ENCODE assay signal across 1 cellular context in genomic region chr1:120844186-120844944, GRCh38.
TF ChIP-seq lines count a peak whose summit lies in the region.
"Not testable (repeated sequence)": the region's sequence is repeated elsewhere in the genome, so short reads cannot be mapped to it uniquely, and the experiment has no call there.

No MANE protein-coding gene starts in this region.

TF ChIP-seq in K562, 482 proteins besides CTCF, POLR2A, EP300 and RAD21 (continued from another document and continues in another):
- TF ChIP-seq UBTF (IDR thresholded peaks at IDR 0.05; ENCODE audit: borderline replicate concordance in 1 of 2, low read depth in 2 of 2, low read length in 2 of 2) = peak in 1 of 2 experiments; percentile 38; a peak in 1 of 4 replicates
- TF ChIP-seq ZBTB7A (IDR thresholded peaks at IDR 0.05; ENCODE audit: borderline replicate concordance, control insufficient read depth, low read depth, low read length) = 0 out of 2 replicates have a peak, but pooled peaks have one; percentile 41
- TF ChIP-seq SMAD4 (CRISPR knock-in tag; conservative IDR thresholded peaks at IDR 0.05) = 0 out of 2 replicates have a peak, but pooled peaks have one; percentile 20
- 0 out of 4 replicates have a peak, but pooled peaks of 1 of the 2 experiments have one; percentile 16 for TF ChIP-seq MNT (conservative IDR thresholded peaks at IDR 0.05)
- peak; percentile 47; the same call in 1 of the 2 replicates for TF ChIP-seq CHD2 (IDR thresholded peaks at IDR 0.05; ENCODE audit: low read depth, low read length)
- not testable (repeated sequence) for TF ChIP-seq FOXM1 (IDR thresholded peaks at IDR 0.05; ENCODE audit: low read depth)
- TF ChIP-seq FOXM1 (CRISPR knock-in tag; IDR thresholded peaks at IDR 0.05; ENCODE audit: low read depth) = 0 out of 2 replicates have a peak, but pooled peaks have one; percentile 39
- peak; percentile 66 for TF ChIP-seq ZNF407 (IDR thresholded peaks at IDR 0.05; ENCODE audit: low read depth)
- TF ChIP-seq NCOA2 (IDR thresholded peaks at IDR 0.05; ENCODE audit: partially characterized antibody in 2 of 2) = peak in 1 of 2 experiments; percentile 40
- TF ChIP-seq HMBOX1 (IDR thresholded peaks at IDR 0.05) = peak; percentile 87
- TF ChIP-seq ZNF592 (IDR thresholded peaks at IDR 0.05) = peak; percentile 55; the same call in 1 of the 2 replicates
- peak; percentile 57 for TF ChIP-seq KDM5B (IDR thresholded peaks at IDR 0.05; ENCODE audit: insufficient replicate concordance, low read depth, low read length)
- peak; percentile 77 for TF ChIP-seq HNRNPLL (IDR thresholded peaks at IDR 0.05; ENCODE audit: low read depth, low read length, poor library complexity, severe bottlenecking)
- peak; percentile 95 for TF ChIP-seq BRD9 (IDR thresholded peaks at IDR 0.05; ENCODE audit: low read depth, partially characterized antibody)
- peak; percentile 83 for TF ChIP-seq HMGXB4 (CRISPR knock-in tag; IDR thresholded peaks at IDR 0.05)
- TF ChIP-seq CTBP1 (IDR thresholded peaks at IDR 0.05; ENCODE audit: borderline replicate concordance) = peak; percentile 86
- peak; percentile 29 for TF ChIP-seq ELF1 (tag; IDR thresholded peaks at IDR 0.05)
- TF ChIP-seq ZNF263 (CRISPR knock-in tag; IDR thresholded peaks at IDR 0.05; ENCODE audit: borderline replicate concordance) = peak; percentile 37; the same call in 1 of the 2 replicates
- TF ChIP-seq HDAC1 (IDR thresholded peaks at IDR 0.05) = 0 out of 4 replicates have a peak, but pooled peaks of 1 of the 2 experiments have one; percentile 56
- 0 out of 2 replicates have a peak, but pooled peaks have one; percentile 31 for TF ChIP-seq GABPA (tag; conservative IDR thresholded peaks at IDR 0.05; ENCODE audit: low read depth)
- 0 out of 4 replicates have a peak, but pooled peaks of 1 of the 2 experiments have one; percentile 52 for TF ChIP-seq CSDE1 (IDR thresholded peaks at IDR 0.05)
- TF ChIP-seq TFAP4 (CRISPR knock-in tag; IDR thresholded peaks at IDR 0.05; ENCODE audit: borderline replicate concordance) = peak; percentile 30; the same call in 1 of the 2 replicates
- TF ChIP-seq TBP (optimal IDR thresholded peaks at IDR 0.05; ENCODE audit: low read depth, low read length) = peak; percentile 74
- peak; percentile 48; the same call in 1 of the 2 replicates for TF ChIP-seq ZBTB5 (IDR thresholded peaks at IDR 0.05)
- peak; percentile 39 for TF ChIP-seq CREM (IDR thresholded peaks at IDR 0.05; ENCODE audit: low read depth)
- TF ChIP-seq POLR2G (IDR thresholded peaks at IDR 0.05; ENCODE audit: low read depth, low read length) = peak; percentile 70
- TF ChIP-seq ETS1 (conservative IDR thresholded peaks at IDR 0.05; ENCODE audit: control insufficient read depth, low read depth, low read length) = peak; percentile 75
